Comparison of ENCODE assay signal across 8 cellular contexts in the genomic region with DNA sequence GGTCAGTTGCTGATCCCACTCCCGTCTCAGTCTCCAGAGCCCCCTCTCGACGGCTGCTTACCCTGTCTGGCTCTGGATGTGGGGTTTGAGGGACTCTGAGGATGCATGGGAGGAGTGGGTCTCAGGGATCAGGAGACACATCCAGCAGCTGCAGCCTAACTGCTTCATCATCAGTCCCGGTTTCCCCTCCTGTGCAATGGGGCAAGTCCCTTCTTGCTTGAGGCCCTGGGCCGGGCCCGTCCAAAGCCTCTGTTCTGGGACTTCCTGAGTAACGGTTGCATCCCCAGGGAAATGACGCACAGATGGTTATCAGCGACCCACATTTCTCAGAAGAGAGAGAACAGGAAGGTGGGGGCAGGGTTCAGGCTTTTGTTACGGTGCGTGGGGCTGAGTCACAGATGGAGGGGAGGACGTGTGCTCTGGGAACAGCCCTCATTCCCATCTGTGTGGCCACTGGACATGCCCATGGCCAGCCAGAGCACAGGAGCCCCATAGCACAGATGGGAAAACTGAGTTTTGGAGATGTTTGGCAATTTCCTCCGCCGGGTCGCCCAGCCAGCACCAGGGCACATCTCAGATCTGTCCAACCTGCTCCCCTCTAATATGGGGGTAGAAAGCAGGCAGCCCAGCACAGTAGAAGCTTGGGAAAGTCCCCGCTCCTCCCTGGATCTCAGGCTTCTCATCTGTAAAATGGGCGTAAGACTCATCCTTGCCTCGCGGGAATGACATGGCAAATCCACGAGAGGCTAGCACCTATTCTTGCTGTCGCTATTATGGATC. TPM values are rescaled to one million over a fixed set of nuclear protein-coding genes. Genes with fewer than 3 reads are reported as not detected.
DNase-seq lines count a peak whose midpoint lies in the region; ATAC-seq, FAIRE-seq and TF ChIP-seq lines count a peak whose summit lies in the region.

No MANE protein-coding gene starts in this region.

- peaks cover 14% of the 10 kb centered on the region for H3K36me3 Mint-ChIP-seq in activated T-helper 2 cell treated with anti-CD3 and anti-CD28 coated beads, Interferon-gamma antibody, Interleukin-2, Interleukin-4, amounts not matched to agents 10 μg/mL and 5 μg/mL and 100 μg/mL, durations not matched to agents 14 hours and 24 hours and 36 hours (ENCODE audit: low read depth)

- H3K27me3 Mint-ChIP-seq in activated T-helper 2 cell treated with anti-CD3 and anti-CD28 coated beads, Interferon-gamma antibody, Interleukin-2, Interleukin-4, amounts not matched to agents 10 μg/mL and 5 μg/mL and 100 μg/mL, durations not matched to agents 14 hours and 24 hours and 36 hours (ENCODE audit: low read depth): no peaks in the 10 kb centered on the region

- intact Hi-C loops in activated T-helper 2 cell treated with anti-CD3 and anti-CD28 coated beads, Interferon-gamma antibody, Interleukin-2, Interleukin-4, amounts not matched to agents 10 μg/mL and 5 μg/mL and 100 μg/mL, durations not matched to agents 14 hours and 24 hours and 36 hours (cut with micrococcal nuclease): loop anchor here (1.0 to 2.0 kb wide), 3 partner anchors 13 to 22 kb away; no protein-coding TSS in a partner anchor

- DNase-seq in ELF-1 (ENCODE audit: low read depth, low spot score) (peak; percentile 63), RCC 7860 (ENCODE audit: low spot score) (peak; percentile 97), glomerular endothelial cell (ENCODE audit: extremely low read depth, low read depth, low spot score) (peak; percentile 100), D721Med (ENCODE audit: insufficient read length, low spot score) (no peak)
- DNase-seq in activated T-helper 2 cell treated with anti-CD3 and anti-CD28 coated beads, Interferon-gamma antibody, Interleukin-2, Interleukin-4, amounts not matched to agents 10 μg/mL and 5 μg/mL and 100 μg/mL, durations not matched to agents 14 hours and 24 hours and 36 hours (ENCODE audit: low spot score): peak; percentile 79
- peak; percentile 55 to 85 for DNase-seq in stimulated activated CD4-positive, alpha-beta T cell treated with anti-CD3 and anti-CD28 coated beads, Interleukin-12 subunit alpha, Interleukin-12 subunit beta, amount 100 ng/mL, for 24 hours (ENCODE audit: low read depth in 2 of 2)

- ATAC-seq in HG02588 (IDR thresholded peaks at IDR 0.05; ENCODE audit: unreplicated experiment) (peak; percentile 48), GM19455 (IDR thresholded peaks at IDR 0.05; ENCODE audit: unreplicated experiment) (no peak)

- FAIRE-seq in RCC 7860 (lab: Jason Lieb, UNC) (peak; percentile 86), D721Med (lab: Jason Lieb, UNC) (no peak)

- TF ChIP-seq CTCF in D721Med (IDR thresholded peaks at IDR 0.05; ENCODE audit: insufficient read depth, missing control alignments): no peak

- no peak overlapping the region for H3K27ac Mint-ChIP-seq in activated T-helper 2 cell treated with anti-CD3 and anti-CD28 coated beads, Interferon-gamma antibody, Interleukin-2, Interleukin-4, amounts not matched to agents 10 μg/mL and 5 μg/mL and 100 μg/mL, durations not matched to agents 14 hours and 24 hours and 36 hours

- no peak overlapping the region for H3K4me3 Mint-ChIP-seq in activated T-helper 2 cell treated with anti-CD3 and anti-CD28 coated beads, Interferon-gamma antibody, Interleukin-2, Interleukin-4, amounts not matched to agents 10 μg/mL and 5 μg/mL and 100 μg/mL, durations not matched to agents 14 hours and 24 hours and 36 hours (ENCODE audit: low read depth)

- peaks cover 6% of the 10 kb centered on the region for H3K9me3 Mint-ChIP-seq in activated T-helper 2 cell treated with anti-CD3 and anti-CD28 coated beads, Interferon-gamma antibody, Interleukin-2, Interleukin-4, amounts not matched to agents 10 μg/mL and 5 μg/mL and 100 μg/mL, durations not matched to agents 14 hours and 24 hours and 36 hours

- H3K4me1 Mint-ChIP-seq in activated T-helper 2 cell treated with anti-CD3 and anti-CD28 coated beads, Interferon-gamma antibody, Interleukin-2, Interleukin-4, amounts not matched to agents 10 μg/mL and 5 μg/mL and 100 μg/mL, durations not matched to agents 14 hours and 24 hours and 36 hours (ENCODE audit: low read depth): peaks cover 9% of the 10 kb centered on the region

RNA-seq across cellular contexts. Expression of a gene that starts 19.3 kb away (rescaled TPM):
- total RNA-seq in activated T-helper 2 cell treated with anti-CD3 and anti-CD28 coated beads, Interferon-gamma antibody, Interleukin-2, Interleukin-4, amounts not matched to agents 10 μg/mL and 5 μg/mL and 100 μg/mL, durations not matched to agents 14 hours and 24 hours and 36 hours: 174 and 176 TPM in 2 replicates
- 0.06 and 0.53 TPM in 2 replicates for total RNA-seq in glomerular endothelial cell

RNA-seq across cellular contexts. Expression of a gene that starts 23.4 kb away (rescaled TPM):
- total RNA-seq in activated T-helper 2 cell treated with anti-CD3 and anti-CD28 coated beads, Interferon-gamma antibody, Interleukin-2, Interleukin-4, amounts not matched to agents 10 μg/mL and 5 μg/mL and 100 μg/mL, durations not matched to agents 14 hours and 24 hours and 36 hours: 48.5 and 48.9 TPM in 2 replicates
- 2.1 TPM in 1 of 2 replicates, not detected in the other for total RNA-seq in glomerular endothelial cell

RNA-seq across cellular contexts. Expression of a gene that starts 30.6 kb away (rescaled TPM):
- total RNA-seq in activated T-helper 2 cell treated with anti-CD3 and anti-CD28 coated beads, Interferon-gamma antibody, Interleukin-2, Interleukin-4, amounts not matched to agents 10 μg/mL and 5 μg/mL and 100 μg/mL, durations not matched to agents 14 hours and 24 hours and 36 hours: 86.3 and 88.1 TPM in 2 replicates
- 78.8 and 90.0 TPM in 2 replicates for total RNA-seq in glomerular endothelial cell

Comparison
In these comparisons a context has a peak if more than half of its experiments do, and no peak if none do; other contexts are left out.
1. RNA of a gene that starts 19.3 kb away (total RNA-seq): 174 to 176 TPM in activated T-helper 2 cell treated with anti-CD3 and anti-CD28 coated beads, Interferon-gamma antibody, Interleukin-2, Interleukin-4, amounts not matched to agents 10 μg/mL and 5 μg/mL and 100 μg/mL, durations not matched to agents 14 hours and 24 hours and 36 hours; 0.06 to 0.53 TPM in glomerular endothelial cell; every median in the first group is over 100 times any median in the second.
2. RNA of a gene that starts 23.4 kb away (total RNA-seq): 48.5 to 48.9 TPM in activated T-helper 2 cell treated with anti-CD3 and anti-CD28 coated beads, Interferon-gamma antibody, Interleukin-2, Interleukin-4, amounts not matched to agents 10 μg/mL and 5 μg/mL and 100 μg/mL, durations not matched to agents 14 hours and 24 hours and 36 hours; 2.1 TPM in glomerular endothelial cell; every median in the first group is over 10 times any median in the second.